ENCODE assay signal across 1 cellular context in genomic region chr10:110647136-110647430, GRCh38.
TF ChIP-seq lines count a peak whose summit lies in the region.

No MANE protein-coding gene starts in this region.

TF ChIP-seq in HEK293, 187 proteins besides CTCF, POLR2A, EP300 and RAD21 (continued from another document and continues in another):
- TF ChIP-seq ZNF645 (tag by site-specific recombination; IDR thresholded peaks at IDR 0.05) = no peak
- TF ChIP-seq ZNF114 (tag by site-specific recombination; IDR thresholded peaks at IDR 0.05) = no peak
- no peak for TF ChIP-seq PRDM4 (tag by site-specific recombination; IDR thresholded peaks at IDR 0.05)
- TF ChIP-seq ZNF2 (tag by site-specific recombination; IDR thresholded peaks at IDR 0.05) = no peak
- TF ChIP-seq ZNF169 (tag by site-specific recombination; IDR thresholded peaks at IDR 0.05) = no peak
- no peak for TF ChIP-seq ZBTB1 (tag by site-specific recombination; IDR thresholded peaks at IDR 0.05)
- TF ChIP-seq HOXD13 (CRISPR knock-in tag; IDR thresholded peaks at IDR 0.05; ENCODE audit: borderline replicate concordance) = no peak
- peak; percentile 24 for TF ChIP-seq ZNF692 (tag by site-specific recombination; IDR thresholded peaks at IDR 0.05)
- TF ChIP-seq ZNF555 (tag by site-specific recombination; conservative IDR thresholded peaks at IDR 0.05) = no peak
- TF ChIP-seq ZNF76 (tag by site-specific recombination; IDR thresholded peaks at IDR 0.05; ENCODE audit: borderline replicate concordance, low read depth) = no peak
- no peak for TF ChIP-seq ZNF704 (tag by site-specific recombination; IDR thresholded peaks at IDR 0.05)
- TF ChIP-seq SALL2 (tag by site-specific recombination; IDR thresholded peaks at IDR 0.05; ENCODE audit: borderline replicate concordance) = no peak
- TF ChIP-seq ZNF624 (tag by site-specific recombination; IDR thresholded peaks at IDR 0.05) = no peak
- TF ChIP-seq ZNF354C (tag by site-specific recombination; IDR thresholded peaks at IDR 0.05; ENCODE audit: borderline replicate concordance, low read depth) = no peak
- TF ChIP-seq AEBP2 (tag by site-specific recombination; IDR thresholded peaks at IDR 0.05; ENCODE audit: borderline replicate concordance) = no peak
- TF ChIP-seq GLIS2 (tag by site-specific recombination; IDR thresholded peaks at IDR 0.05) = no peak
- 0 out of 2 replicates have a peak, but pooled peaks have one; percentile 22 for TF ChIP-seq PRDM1 (tag by site-specific recombination; IDR thresholded peaks at IDR 0.05)
- no peak for TF ChIP-seq ZNF560 (tag by site-specific recombination; IDR thresholded peaks at IDR 0.05; ENCODE audit: borderline replicate concordance)
- no peak for TF ChIP-seq ZNF202 (tag by site-specific recombination; IDR thresholded peaks at IDR 0.05; ENCODE audit: borderline replicate concordance)
- peak; percentile 57 for TF ChIP-seq ZNF843 (tag by site-specific recombination; IDR thresholded peaks at IDR 0.05)
- no peak for TF ChIP-seq ZNF223 (tag by site-specific recombination; IDR thresholded peaks at IDR 0.05)
- TF ChIP-seq ZNF561 (tag by site-specific recombination; IDR thresholded peaks at IDR 0.05; ENCODE audit: borderline replicate concordance) = no peak
- no peak for TF ChIP-seq ZNF280D (tag by site-specific recombination; IDR thresholded peaks at IDR 0.05)
- peak; percentile 17; the same call in 1 of the 2 replicates for TF ChIP-seq SP3 (tag by site-specific recombination; IDR thresholded peaks at IDR 0.05)
- TF ChIP-seq ZNF664 (tag by site-specific recombination; IDR thresholded peaks at IDR 0.05) = no peak
- no peak for TF ChIP-seq ZNF350 (tag by site-specific recombination; IDR thresholded peaks at IDR 0.05)
- TF ChIP-seq ZNF580 (tag by site-specific recombination; IDR thresholded peaks at IDR 0.05) = no peak
- TF ChIP-seq ZSCAN16 (tag by site-specific recombination; IDR thresholded peaks at IDR 0.05) = no peak
- no peak for TF ChIP-seq ZNF837 (tag by site-specific recombination; IDR thresholded peaks at IDR 0.05)
- TF ChIP-seq ZNF274 (IDR thresholded peaks at IDR 0.05; ENCODE audit: low read length) = no peak
- no peak for TF ChIP-seq ZNF274 (tag by site-specific recombination; IDR thresholded peaks at IDR 0.05; ENCODE audit: borderline replicate concordance)
- TF ChIP-seq YY2 (tag by site-specific recombination; IDR thresholded peaks at IDR 0.05) = no peak
- no peak for TF ChIP-seq ZFHX2 (tag by site-specific recombination; conservative IDR thresholded peaks at IDR 0.05)
- no peak for TF ChIP-seq ZNF132 (tag by site-specific recombination; IDR thresholded peaks at IDR 0.05; ENCODE audit: borderline replicate concordance)
- no peak for TF ChIP-seq ZNF701 (tag by site-specific recombination; IDR thresholded peaks at IDR 0.05)
- TF ChIP-seq ZNF23 (tag by site-specific recombination; IDR thresholded peaks at IDR 0.05; ENCODE audit: borderline replicate concordance) = no peak
- TF ChIP-seq ZNF558 (tag by site-specific recombination; IDR thresholded peaks at IDR 0.05) = 0 out of 2 replicates have a peak, but pooled peaks have one; percentile 10
- no peak for TF ChIP-seq ZNF239 (tag by site-specific recombination; IDR thresholded peaks at IDR 0.05)
- TF ChIP-seq ZNF654 (tag by site-specific recombination; IDR thresholded peaks at IDR 0.05; ENCODE audit: low read depth) = 0 out of 2 replicates have a peak, but pooled peaks have one; percentile 8
- TF ChIP-seq ZNF791 (tag by site-specific recombination; IDR thresholded peaks at IDR 0.05) = no peak
- TF ChIP-seq KLF8 (tag by site-specific recombination; IDR thresholded peaks at IDR 0.05) = peak; percentile 59
- no peak for TF ChIP-seq ZNF585B (tag by site-specific recombination; IDR thresholded peaks at IDR 0.05)
- TF ChIP-seq ZNF658 (tag by site-specific recombination; IDR thresholded peaks at IDR 0.05) = no peak
- TF ChIP-seq ZNF549 (tag by site-specific recombination; IDR thresholded peaks at IDR 0.05) = no peak
- no peak for TF ChIP-seq ZNF133 (tag by site-specific recombination; IDR thresholded peaks at IDR 0.05)
- no peak for TF ChIP-seq ZNF777 (tag by site-specific recombination; IDR thresholded peaks at IDR 0.05; ENCODE audit: borderline replicate concordance)
- no peak for TF ChIP-seq ZNF660 (tag by site-specific recombination; IDR thresholded peaks at IDR 0.05)
- no peak for TF ChIP-seq YY1 (tag by site-specific recombination; IDR thresholded peaks at IDR 0.05)
- TF ChIP-seq ZNF18 (tag by site-specific recombination; IDR thresholded peaks at IDR 0.05) = no peak
- no peak for TF ChIP-seq EGR2 (tag by site-specific recombination; IDR thresholded peaks at IDR 0.05; ENCODE audit: low read depth)
- no peak for TF ChIP-seq ATF2 (tag by site-specific recombination; IDR thresholded peaks at IDR 0.05; ENCODE audit: low read depth)
- TF ChIP-seq MEIS1 (CRISPR knock-in tag; IDR thresholded peaks at IDR 0.05; ENCODE audit: borderline replicate concordance) = no peak
- peak; percentile 73 for TF ChIP-seq ZNF629 (tag by site-specific recombination; IDR thresholded peaks at IDR 0.05)
- TF ChIP-seq PBX3 (CRISPR knock-in tag; IDR thresholded peaks at IDR 0.05) = no peak
- no peak; the same call in 1 of the 2 replicates for TF ChIP-seq ZNF24 (tag by site-specific recombination; IDR thresholded peaks at IDR 0.05)
